ENCODE assay signal across 4 cellular contexts in genomic region chr5:40883051-40883450, GRCh38. TPM values are rescaled to one million over a fixed set of nuclear protein-coding genes. Genes with fewer than 3 reads are reported as not detected.
"Had no signal": no experiment of that assay in that cellular context is flagged by ENCODE, and none has a peak within 500 bp of the region (broad histone marks: within the 10 kb centered on the region; RNA-seq: fewer than 3 reads in every experiment).

No MANE protein-coding gene starts in this region.

RNA-seq across cellular contexts. Expression of gene C7, which starts 26.2 kb away (rescaled TPM):
- total RNA-seq: HT-29, HT1080 had no signal
- polyA plus RNA-seq: IgD-negative memory B cell, K562 had no signal
